34 cellular contexts compared by ENCODE assay signal in genomic region chr3:62300617-62301016, GRCh38.
A peak's percentile ranks its signal among the peaks of the same experiment; 100 is the strongest.
DNase-seq lines count a peak whose midpoint lies in the region; ATAC-seq, FAIRE-seq and TF ChIP-seq lines count a peak whose summit lies in the region.
"Had no signal": no experiment of that assay in that cellular context is flagged by ENCODE, and none has a peak within 500 bp of the region (broad histone marks: within the 10 kb centered on the region; RNA-seq: fewer than 3 reads in every experiment).

No MANE protein-coding gene starts in this region.

- POLR2A ChIA-PET in HepG2 (lab: Yijun Ruan, JAX): no interaction called here
- POLR2A ChIA-PET in IMR-90 (lab: Charles Lee; ENCODE audit: unreplicated experiment): interaction anchor here (0.6 kb wide), 1 partner anchor 130 kb away, joined by 7 read pairs; no protein-coding TSS in a partner anchor
- POLR2A ChIA-PET in PC-3 (lab: Charles Lee; ENCODE audit: unreplicated experiment): interaction anchor here (0.6 kb wide), 1 partner anchor 14 kb away, joined by 4 read pairs; no protein-coding TSS in a partner anchor
- POLR2A ChIA-PET in K562 (lab: Yijun Ruan, JAX): no interaction called here

- dilution Hi-C loops in IMR-90 (cut with HindIII; ENCODE audit: low sequenced_read_pairs, unreplicated experiment): no loop called here

- no peak overlapping the region for H3K18ac ChIP-seq in IMR-90 (ENCODE audit: low read depth, low read length)

- WGBS in HepG2 (ENCODE audit: low lambda C conversion rate): 98% methylated on average over 3 of the region's 3 CpGs
- WGBS in right lobe of liver (ENCODE audit: insufficient coverage, low coverage, low lambda C conversion rate, missing lambda C conversion rate): 86% methylated on average over 3 of the region's 3 CpGs
- no CpG with 5 or more reads among the region's 3 CpGs for WGBS in IMR-90 (ENCODE audit: extremely low coverage in 2 of 2, insufficient read length in 1 of 2), 2 experiments
- WGBS in K562 (ENCODE audit: insufficient coverage, low coverage, missing lambda C conversion rate): 2% methylated on average over 3 of the region's 3 CpGs
- 30 to 43% (median 38%) methylated on average over 3 of the region's 3 CpGs for WGBS in adrenal gland, 4 donors

- no peak overlapping the region for H3K27ac ChIP-seq in HepG2 (ENCODE audit: extremely low read length, insufficient read depth, low read length)
- H3K27ac ChIP-seq in right lobe of liver: no peak overlapping the region
- H3K27ac ChIP-seq in IMR-90 (ENCODE audit: insufficient read depth, low read length): no peak overlapping the region
- no peak overlapping the region for H3K27ac ChIP-seq in PC-3 (ENCODE audit: low read length)
- no peak overlapping the region for H3K27ac ChIP-seq in K562 (ENCODE audit: extremely low read depth, low read depth, low read length)
- no peak overlapping the region for H3K27ac ChIP-seq in adrenal gland
- H3K27ac ChIP-seq: 22Rv1; A549; BLaER1; BLaER1 treated with 17β-estradiol and CSF1 and Interleukin-3, amounts not matched to agents 10 nM and 100 nM; C4-2B had no signal

- no peaks in the 10 kb centered on the region for H3K79me2 ChIP-seq in HepG2 (ENCODE audit: insufficient read depth, low read length)
- no peaks in the 10 kb centered on the region for H3K79me2 ChIP-seq in PC-3 (ENCODE audit: low read length)
- H3K79me2 ChIP-seq in K562 (ENCODE audit: control insufficient read depth, insufficient read depth, low read length): no peaks in the 10 kb centered on the region

- no peak for TF ChIP-seq EP300 in HepG2 (IDR thresholded peaks at IDR 0.05; ENCODE audit: low read depth in 2 of 2, low read length in 2 of 2)
- no peak for TF ChIP-seq EP300 in HepG2 (CRISPR knock-in tag; IDR thresholded peaks at IDR 0.05; ENCODE audit: borderline replicate concordance)
- no peak for TF ChIP-seq EP300 in K562 (IDR thresholded peaks at IDR 0.05; ENCODE audit: low read length)

- H3K4me3 ChIP-seq in HepG2 (replicated peaks in 1 of 3; ENCODE audit: insufficient read depth in 1 of 3, low read depth in 2 of 3, low read length in 3 of 3): no peak overlapping the region
- H3K4me3 ChIP-seq in right lobe of liver: no peak overlapping the region
- no peak overlapping the region for H3K4me3 ChIP-seq in IMR-90 (ENCODE audit: insufficient read depth, low read depth, low read length)
- no peak overlapping the region for H3K4me3 ChIP-seq in PC-3 (ENCODE audit: low read length)
- H3K4me3 ChIP-seq in K562: no peak overlapping the region
- no peak overlapping the region for H3K4me3 ChIP-seq in adrenal gland
- H3K4me3 ChIP-seq: A549; BLaER1; BLaER1 treated with 17β-estradiol and CSF1 and Interleukin-3, amounts not matched to agents 10 nM and 100 nM had no signal

- no peak overlapping the region for H2BK20ac ChIP-seq in IMR-90 (ENCODE audit: low read depth, low read length)

- H3K23ac ChIP-seq in IMR-90 (ENCODE audit: low read depth, low read length): no peak overlapping the region

- H2BK5ac ChIP-seq in IMR-90 (ENCODE audit: low read depth, low read length, poor library complexity, severe bottlenecking): no peak overlapping the region

- H2AK5ac ChIP-seq in IMR-90 (ENCODE audit: low read depth, low read length): no peak overlapping the region

- H2BK15ac ChIP-seq in IMR-90 (ENCODE audit: low read depth, low read length): no peak overlapping the region

- FAIRE-seq in HepG2 (lab: Jason Lieb, UNC) (no peak), K562 (lab: Jason Lieb, UNC) (no peak)
- FAIRE-seq: A204.1, A549, D721Med had no signal

- no peak for ATAC-seq in HepG2
- no peak for ATAC-seq in right lobe of liver
- ATAC-seq in IMR-90 (ENCODE audit: low read depth): no peak
- peak; percentile 7; the same call in 1 of the 2 replicates for ATAC-seq in PC-3
- ATAC-seq in K562: no peak
- ATAC-seq in HG03439 (IDR thresholded peaks at IDR 0.05; ENCODE audit: unreplicated experiment): no peak
- ATAC-seq: A549; CD8-positive, alpha-beta T cell had no signal

- H3K9ac ChIP-seq in HepG2 (ENCODE audit: insufficient read depth, low read depth, low read length): no peak overlapping the region
- no peak overlapping the region for H3K9ac ChIP-seq in IMR-90 (ENCODE audit: low read depth, low read length)
- H3K9ac ChIP-seq in PC-3 (ENCODE audit: low read length): no peak overlapping the region
- H3K9ac ChIP-seq in K562 (ENCODE audit: insufficient read depth in 1 of 2, low read depth in 2 of 2, low read length in 2 of 2): no peak overlapping the region
- H3K9ac ChIP-seq: BLaER1; BLaER1 treated with 17β-estradiol and CSF1 and Interleukin-3, amounts not matched to agents 10 nM and 100 nM had no signal

- H3K4ac ChIP-seq in IMR-90 (ENCODE audit: low read depth, low read length): no peak overlapping the region

- TF ChIP-seq RAD21 in HepG2 (CRISPR knock-in tag; IDR thresholded peaks at IDR 0.05): no peak
- no peak for TF ChIP-seq RAD21 in IMR-90 (IDR thresholded peaks at IDR 0.05; ENCODE audit: low read length)
- no peak for TF ChIP-seq RAD21 in K562 (CRISPR knock-in tag; conservative IDR thresholded peaks at IDR 0.05 in 1 of 2, IDR thresholded peaks at IDR 0.05 in 1 of 2)

- no peak overlapping the region for H3K56ac ChIP-seq in IMR-90 (ENCODE audit: extremely low read depth, insufficient read depth, low read length)

- BruUV-seq in HepG2 (replicated peaks; lab: Mats Ljungman, UMichigan): no TSS peak
- BruUV-seq in IMR-90 (replicated peaks; lab: Mats Ljungman, UMichigan): no TSS peak
- no TSS peak for BruUV-seq in PC-3 (replicated peaks; lab: Mats Ljungman, UMichigan)
- no TSS peak for BruUV-seq in K562 (replicated peaks; lab: Mats Ljungman, UMichigan)

- intact Hi-C loops in HepG2 (cut with micrococcal nuclease; ENCODE audit: unreplicated experiment): no loop called here
- intact Hi-C loops in right lobe of liver (cut with DNase I): no loop called here
- intact Hi-C loops in IMR-90 (cut with micrococcal nuclease): no loop called here
- intact Hi-C loops in PC-3 (cut with micrococcal nuclease): loop anchor here (2.0 kb wide), 1 partner anchor 52 kb away; no protein-coding TSS in a partner anchor
- intact Hi-C loops in K562 (cut with micrococcal nuclease): no loop called here
- intact Hi-C loops in adrenal gland (cut with DNase I): no loop called here

- H3K27me3 ChIP-seq in HepG2 (ENCODE audit: control insufficient read depth in 1 of 2, insufficient read depth in 2 of 2, low read length in 2 of 2) (no peaks in the 10 kb centered on the region), right lobe of liver (no peaks in the 10 kb centered on the region), IMR-90 (ENCODE audit: control insufficient read depth, insufficient read depth, low read length) (no peaks in the 10 kb centered on the region), PC-3 (ENCODE audit: low read length) (no peaks in the 10 kb centered on the region), K562 (ENCODE audit: control insufficient read depth in 2 of 2, insufficient read depth in 2 of 2, low read length in 2 of 2) (no peaks in the 10 kb centered on the region), adrenal gland (no peaks in the 10 kb centered on the region)
- H3K27me3 ChIP-seq: BE2C; BLaER1; BLaER1 treated with 17β-estradiol and CSF1 and Interleukin-3, amounts not matched to agents 10 nM and 100 nM had no signal

- CTCF ChIA-PET in HepG2 (lab: Yijun Ruan, JAX; ENCODE audit: low intra/inter-chr PET ratio, low total read pairs) (no interaction called here), IMR-90 (lab: Yijun Ruan, JAX) (no interaction called here), PC-3 (lab: Charles Lee) (interaction anchor here (0.6 kb wide), 1 partner anchor 35 kb away, joined by 6 read pairs; no protein-coding TSS in a partner anchor), K562 (lab: Yijun Ruan, JAX; ENCODE audit: low intra/inter-chr PET ratio) (no interaction called here)

- H3F3A ChIP-seq in PC-3 (ENCODE audit: low read length, unreplicated experiment): no peaks in the 10 kb centered on the region

- H4K8ac ChIP-seq in IMR-90 (ENCODE audit: low read depth in 2 of 2, low read length in 2 of 2): no peak overlapping the region

- in situ Hi-C loops in HepG2 (cut with HindIII; ENCODE audit: extremely low pct_ligation_motif_present, low pct_unique_long_range_greater_than_20kb): no loop called here
- in situ Hi-C loops in IMR-90 (cut with MboI; ENCODE audit: low sequenced_read_pairs): no loop called here
- in situ Hi-C loops in K562 (cut with MboI): no loop called here

- H4K20me1 ChIP-seq in HepG2 (ENCODE audit: insufficient read depth, low read length): no peaks in the 10 kb centered on the region
- H4K20me1 ChIP-seq in IMR-90 (ENCODE audit: insufficient read depth, low read length): no peaks in the 10 kb centered on the region
- no peaks in the 10 kb centered on the region for H4K20me1 ChIP-seq in PC-3 (ENCODE audit: low read length)
- no peaks in the 10 kb centered on the region for H4K20me1 ChIP-seq in K562 (replicated peaks; ENCODE audit: control insufficient read depth, insufficient read depth, low read length)
- H4K20me1 ChIP-seq: BLaER1; BLaER1 treated with 17β-estradiol and CSF1 and Interleukin-3, amounts not matched to agents 10 nM and 100 nM had no signal

- H2AFZ ChIP-seq in HepG2 (ENCODE audit: low read length) (no peak overlapping the region), IMR-90 (replicated peaks; ENCODE audit: low read length, poor library complexity) (no peak overlapping the region), PC-3 (ENCODE audit: low read length) (no peak overlapping the region), K562 (ENCODE audit: low read depth, low read length) (no peak overlapping the region)

- no peaks in the 10 kb centered on the region for H3K79me1 ChIP-seq in IMR-90 (ENCODE audit: low read depth in 1 of 2, low read length in 2 of 2)

- no peak for DNase-seq in HepG2 (ENCODE audit: low spot score)
- no peak for DNase-seq in right lobe of liver
- no peak for DNase-seq in IMR-90
- DNase-seq in PC-3: no peak
- DNase-seq in K562 (ENCODE audit: extremely low read depth in 1 of 4, low spot score in 3 of 4): no peak
- no peak for DNase-seq in adrenal gland
- no peak for DNase-seq in hippocampal formation (lab: John Stamatoyannopoulos, UW)
- DNase-seq: 8988T; ACHN; AML-193; BE2C; C1 segment of cervical spinal cord; Caco-2; Calu3; CD4-positive, alpha-beta memory T cell; CD4-positive, alpha-beta T cell; CD4-positive, CD25-positive, alpha-beta regulatory T cell; CD8-positive, alpha-beta memory T cell; CD8-positive, alpha-beta T cell; COR-L47; DMS 273 treated with DMSO at 0.1 percent for 48 hours; DMS53; DMS79; DMS79 treated with DMSO at 0.1 percent for 48 hours; DND-41; EL had no signal

- H3K36me3 ChIP-seq in HepG2 (replicated peaks in 1 of 2; ENCODE audit: control insufficient read depth in 1 of 2, insufficient read depth in 2 of 2, low read length in 2 of 2) (0 out of 5 replicates have a peak, but pooled peaks cover 0 to 3% of the 10 kb centered on the region in 2 experiments), right lobe of liver (no peaks in the 10 kb centered on the region), IMR-90 (ENCODE audit: control insufficient read depth, insufficient read depth, low read length) (no peaks in the 10 kb centered on the region), PC-3 (ENCODE audit: low read depth, low read length) (no peaks in the 10 kb centered on the region), K562 (ENCODE audit: control insufficient read depth, insufficient read depth, low read length) (no peaks in the 10 kb centered on the region), adrenal gland (replicated peaks in 1 of 2) (no peaks in the 10 kb centered on the region)
- H3K36me3 ChIP-seq: BE2C, BLaER1 had no signal

- H3K9me3 ChIP-seq in HepG2 (ENCODE audit: low read length): peaks cover 14% of the 10 kb centered on the region
- no peaks in the 10 kb centered on the region for H3K9me3 ChIP-seq in right lobe of liver
- H3K9me3 ChIP-seq in IMR-90 (ENCODE audit: control insufficient read depth, insufficient read depth, low read length): no peaks in the 10 kb centered on the region
- peaks cover 20% of the 10 kb centered on the region for H3K9me3 ChIP-seq in PC-3 (ENCODE audit: low read length)
- no peaks in the 10 kb centered on the region for H3K9me3 ChIP-seq in K562 (replicated peaks; ENCODE audit: control insufficient read depth, insufficient read depth, low read depth, low read length)
- peaks cover 0 to 10% (median 0%) of the 10 kb centered on the region in 3 donors for H3K9me3 ChIP-seq in adrenal gland (replicated peaks in 1 of 3)
- H3K9me3 ChIP-seq: A549, BE2C, Caco-2 had no signal

- H2AK9ac ChIP-seq in IMR-90 (replicated peaks; ENCODE audit: low read depth, low read length, poor library complexity): no peak overlapping the region

- H3K9me1 ChIP-seq in IMR-90 (ENCODE audit: insufficient read depth, low read length): no peaks in the 10 kb centered on the region
- H3K9me1 ChIP-seq in K562 (ENCODE audit: control insufficient read depth, insufficient read depth, low read length): no peaks in the 10 kb centered on the region

- no peak overlapping the region for H4K91ac ChIP-seq in IMR-90 (ENCODE audit: insufficient read depth, low read depth, low read length)

- no peak overlapping the region for H2BK120ac ChIP-seq in IMR-90 (ENCODE audit: low read depth, low read length)

- H3K14ac ChIP-seq in IMR-90 (replicated peaks; ENCODE audit: low read depth, low read length): no peak overlapping the region

- no peak overlapping the region for H3K4me2 ChIP-seq in HepG2 (ENCODE audit: low read depth, low read length)
- H3K4me2 ChIP-seq in IMR-90 (ENCODE audit: low read depth, low read length): no peak overlapping the region
- H3K4me2 ChIP-seq in PC-3 (ENCODE audit: low read length): no peak overlapping the region
- no peak overlapping the region for H3K4me2 ChIP-seq in K562 (ENCODE audit: insufficient read depth, low read length)
- H3K4me2 ChIP-seq: A549; BLaER1; BLaER1 treated with 17β-estradiol and CSF1 and Interleukin-3, amounts not matched to agents 10 nM and 100 nM had no signal

- TF ChIP-seq CTCF in HepG2 (CRISPR knock-in tag; IDR thresholded peaks at IDR 0.05) (no peak), right lobe of liver (IDR thresholded peaks at IDR 0.05) (no peak), IMR-90 (conservative IDR thresholded peaks at IDR 0.05; ENCODE audit: low read depth, low read length) (no peak), PC-3 (conservative IDR thresholded peaks at IDR 0.05; ENCODE audit: low read depth, low read length) (no peak), K562 (IDR thresholded peaks at IDR 0.05 in 2 of 3, conservative IDR thresholded peaks at IDR 0.05 in 1 of 3; ENCODE audit: insufficient read depth in 2 of 3, low read depth in 1 of 3, low read length in 3 of 3) (no peak), adrenal gland (IDR thresholded peaks at IDR 0.05) (no peak)

- no peak overlapping the region for H4K5ac ChIP-seq in IMR-90 (ENCODE audit: low read depth, low read length)

- H3K9me2 ChIP-seq in PC-3 (replicated peaks; ENCODE audit: low read length): no peaks in the 10 kb centered on the region

- H3K4me1 ChIP-seq in HepG2 (ENCODE audit: insufficient read depth, low read length): no peaks in the 10 kb centered on the region
- H3K4me1 ChIP-seq in right lobe of liver: no peaks in the 10 kb centered on the region
- no peaks in the 10 kb centered on the region for H3K4me1 ChIP-seq in IMR-90 (ENCODE audit: control insufficient read depth, insufficient read depth, low read length)
- no peaks in the 10 kb centered on the region for H3K4me1 ChIP-seq in PC-3 (ENCODE audit: insufficient read depth, low read length)
- H3K4me1 ChIP-seq in K562 (replicated peaks in 1 of 2; ENCODE audit: control insufficient read depth in 2 of 2, insufficient read depth in 2 of 2, low read length in 2 of 2): no peaks in the 10 kb centered on the region
- no peaks in the 10 kb centered on the region for H3K4me1 ChIP-seq in adrenal gland (replicated peaks in 1 of 2)
- H3K4me1 ChIP-seq: A549; BE2C; BLaER1; BLaER1 treated with 17β-estradiol and CSF1 and Interleukin-3, amounts not matched to agents 10 nM and 100 nM; Caco-2 had no signal

- no peak for TF ChIP-seq POLR2A in HepG2 (IDR thresholded peaks at IDR 0.05; ENCODE audit: insufficient read depth in 1 of 2, low read depth in 2 of 2, low read length in 2 of 2)
- no peak for TF ChIP-seq POLR2A in right lobe of liver (IDR thresholded peaks at IDR 0.05)
- TF ChIP-seq POLR2A in IMR-90 (IDR thresholded peaks at IDR 0.05; ENCODE audit: low read depth, low read length): no peak
- TF ChIP-seq POLR2A in K562 (conservative IDR thresholded peaks at IDR 0.05): no peak
- no peak for TF ChIP-seq POLR2A in adrenal gland (IDR thresholded peaks at IDR 0.05)

Comparison
In these comparisons a context has a peak if more than half of its experiments do, and no peak if none do; other contexts are left out.
1. POLR2A ChIA-PET loops: an anchor here in IMR-90 (0.6 kb wide) and PC-3 (0.6 kb wide); none called in HepG2 and K562.
2. Of the 241 proteins assayed by ChIP-seq in both HepG2 and K562: peak only in HepG2: none; only in K562: none; in both: CEBPB; in neither: 239; mixed calls (peak in some experiments, not most) for 1.